12 cellular contexts compared by ENCODE assay signal in genomic region chr11:13118194-13118593, GRCh38.
A peak's percentile ranks its signal among the peaks of the same experiment; 100 is the strongest.
DNase-seq lines count a peak whose midpoint lies in the region; ATAC-seq and TF ChIP-seq lines count a peak whose summit lies in the region.
"Had no signal": no experiment of that assay in that cellular context is flagged by ENCODE, and none has a peak within 500 bp of the region (broad histone marks: within the 10 kb centered on the region; RNA-seq: fewer than 3 reads in every experiment).

No MANE protein-coding gene starts in this region.

- no peaks in the 10 kb centered on the region for H3K36me3 ChIP-seq in WERI-Rb-1
- H3K36me3 ChIP-seq: ascending aorta had no signal

- no peak for ATAC-seq in HG02884 (IDR thresholded peaks at IDR 0.05; ENCODE audit: unreplicated experiment)
- ATAC-seq: T-helper 17 cell had no signal

- no peak for TF ChIP-seq CTCF in WERI-Rb-1 (IDR thresholded peaks at IDR 0.05; ENCODE audit: low read depth, low read length)

- H3K9me3 ChIP-seq in WERI-Rb-1 (ENCODE audit: severe bottlenecking): no peaks in the 10 kb centered on the region
- H3K9me3 ChIP-seq: ascending aorta had no signal

- in situ Hi-C loops in Caki2 (cut with HindIII; ENCODE audit: low pct_unique_long_range_greater_than_20kb, low sequenced_read_pairs): no loop called here

- no peak overlapping the region for H3K4me3 ChIP-seq in WERI-Rb-1 (ENCODE audit: low read depth, low read length)
- H3K4me3 ChIP-seq: ascending aorta, lung had no signal

- peak; percentile 95 for DNase-seq in Caki2 (ENCODE audit: low read depth)
- peak; percentile 100 for DNase-seq in NCI-H226
- DNase-seq in dedifferentiated amniotic fluid mesenchymal stem cell (ENCODE audit: extremely low spot score): peak; percentile 67
- DNase-seq in non-pigmented ciliary epithelial cell (ENCODE audit: low read depth): peak; percentile 93
- DNase-seq in UCSD-AML1 (lab: John Stamatoyannopoulos, UW; ENCODE audit: unreplicated experiment): no peak
- DNase-seq in activated CD4-positive, CD25-positive, alpha-beta regulatory T cell (lab: John Stamatoyannopoulos, UW): no peak
- DNase-seq in WERI-Rb-1: no peak
- DNase-seq: NCI-H774, T-helper 17 cell had no signal

- peaks cover 19% of the 10 kb centered on the region for H3K27me3 ChIP-seq in WERI-Rb-1 (ENCODE audit: insufficient read depth, low read depth, severe bottlenecking)
- H3K27me3 ChIP-seq: ascending aorta had no signal

- no peak overlapping the region for H3K27ac ChIP-seq in WERI-Rb-1
- H3K27ac ChIP-seq: ascending aorta had no signal

Comparison
In these comparisons a context has a peak if more than half of its experiments do, and no peak if none do; other contexts are left out.
1. DNase-seq: peak in Caki2 (single experiment), NCI-H226 (single experiment), dedifferentiated amniotic fluid mesenchymal stem cell (single experiment) and non-pigmented ciliary epithelial cell (single experiment); none in UCSD-AML1 (single experiment), activated CD4-positive, CD25-positive, alpha-beta regulatory T cell (0 of 4) and WERI-Rb-1 (single experiment).